ENCODE assay signal across 8 cellular contexts in the genomic region with DNA sequence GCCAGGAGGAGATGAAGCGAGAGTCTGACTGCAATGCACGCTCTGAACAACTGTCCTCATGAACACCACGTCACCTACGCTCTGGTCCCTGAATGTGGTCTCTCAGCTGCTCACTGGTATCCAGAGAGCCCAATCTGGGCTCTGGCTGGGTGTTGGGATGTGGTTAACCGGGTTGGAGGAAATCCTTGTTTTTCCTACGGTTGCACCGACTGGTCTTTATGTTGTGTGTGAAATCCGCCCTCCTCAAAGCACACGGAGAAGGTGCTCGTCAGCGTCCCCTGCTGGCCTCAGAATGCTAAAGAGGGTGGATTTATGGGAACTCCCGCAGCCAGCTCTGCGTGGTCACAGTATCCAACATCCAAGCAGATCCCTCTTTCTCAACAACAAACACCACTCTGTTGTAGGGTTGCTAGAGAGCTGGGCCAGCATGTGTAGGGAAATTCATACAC. TPM values are rescaled to one million over a fixed set of nuclear protein-coding genes. Genes with fewer than 3 reads are reported as not detected.
A peak's percentile ranks its signal among the peaks of the same experiment; 100 is the strongest.
DNase-seq lines count a peak whose midpoint lies in the region; ATAC-seq and TF ChIP-seq lines count a peak whose summit lies in the region.

No MANE protein-coding gene starts in this region.

- ATAC-seq in Panc1 (peak; percentile 63; the same call in 1 of the 2 replicates), HG03521 (IDR thresholded peaks at IDR 0.05; ENCODE audit: unreplicated experiment) (no peak), GM18498 (IDR thresholded peaks at IDR 0.05; ENCODE audit: unreplicated experiment) (no peak)

- no peaks in the 10 kb centered on the region for H3K36me3 ChIP-seq in Panc1 (ENCODE audit: control insufficient read depth, insufficient read depth, low read length)

- TF ChIP-seq CTCF in GM13977 (IDR thresholded peaks at IDR 0.05; ENCODE audit: extremely low read depth, insufficient read depth, missing control alignments) = peak; percentile 76
- TF ChIP-seq CTCF in Panc1 (IDR thresholded peaks at IDR 0.05) = peak; percentile 79
- peak; percentile 39 for TF ChIP-seq CTCF in astrocyte of the cerebellum (IDR thresholded peaks at IDR 0.05; ENCODE audit: low read depth, low read length, missing control alignments)

- no peaks in the 10 kb centered on the region for H3K4me1 ChIP-seq in Panc1 (ENCODE audit: control insufficient read depth, insufficient read depth, low read length)

- intact Hi-C loops in Panc1 (cut with micrococcal nuclease; ENCODE audit: unreplicated experiment) = loop anchor here (10.0 kb wide), 1 partner anchor 177 kb away; no protein-coding TSS in a partner anchor

- no peak overlapping the region for H3K4me3 ChIP-seq in Panc1 (ENCODE audit: low read depth in 2 of 2, low read length in 2 of 2)
- no peak overlapping the region for H3K4me3 ChIP-seq in astrocyte of the cerebellum (ENCODE audit: low read depth, low read length)

- POLR2A ChIA-PET in Panc1 (lab: Charles Lee) = interaction anchor here (0.6 kb wide), 1 partner anchor 695 kb away, joined by 9 read pairs; no protein-coding TSS in a partner anchor

- H3K9me3 ChIP-seq in Panc1 (ENCODE audit: control insufficient read depth, insufficient read depth, low read depth, low read length) = no peaks in the 10 kb centered on the region

- DNase-seq in ACHN = peak; percentile 38
- peak; percentile 27 for DNase-seq in GM13977 (ENCODE audit: low spot score)
- peak; percentile 30 for DNase-seq in Panc1 (ENCODE audit: low read depth, low spot score)
- no peak for DNase-seq in astrocyte of the cerebellum (ENCODE audit: low read depth)
- DNase-seq in myocyte (ENCODE audit: low read depth) = peak; percentile 4
- DNase-seq in NCI-H524 treated with DMSO at 0.1 percent for 48 hours (lab: John Stamatoyannopoulos, UW) = no peak

- in situ Hi-C loops in ACHN (cut with HindIII; ENCODE audit: low pct_ligation_motif_present, low pct_unique_long_range_greater_than_20kb, low sequenced_read_pairs) = no loop called here
- in situ Hi-C loops in GM13977 (cut with MboI; ENCODE audit: low pct_unique_long_range_greater_than_20kb, low sequenced_read_pairs, unreplicated experiment) = no loop called here
- in situ Hi-C loops in Panc1 (cut with HindIII; ENCODE audit: low pct_unique_long_range_greater_than_20kb, low sequenced_read_pairs) = no loop called here
- in situ Hi-C loops in astrocyte of the cerebellum (cut with HindIII; ENCODE audit: low sequenced_read_pairs) = no loop called here

- no TSS peak for BruUV-seq in Panc1 (replicated peaks; lab: Mats Ljungman, UMichigan)

- CTCF ChIA-PET in Panc1 (lab: Charles Lee) = no interaction called here

- 0 out of 2 replicates have a peak, but pooled peaks cover 4% of the 10 kb centered on the region for H3K27me3 ChIP-seq in Panc1 (ENCODE audit: control insufficient read depth, insufficient read depth, low read length)

- no peak overlapping the region for H3K27ac ChIP-seq in Panc1 (ENCODE audit: low read length)

RNA-seq across cellular contexts. Expression of a gene that starts 51.8 kb away (rescaled TPM):
- total RNA-seq in Panc1 (2021; ENCODE audit: unreplicated experiment) = 2.2 TPM
- polyA plus RNA-seq in Panc1 (2012; ENCODE audit: insufficient read length) = 1.0 TPM
- total RNA-seq in myocyte = 1.1 and 3.1 TPM in 2 replicates
- 0.58 TPM for polyA plus RNA-seq in myocyte (2012)

Comparison
In these comparisons a context has a peak if more than half of its experiments do, and no peak if none do; other contexts are left out.
1. DNase-seq: peak in ACHN (single experiment), GM13977 (single experiment), Panc1 (single experiment) and myocyte (single experiment); none in astrocyte of the cerebellum (single experiment) and NCI-H524 treated with DMSO at 0.1 percent for 48 hours (single experiment).
2. Peak in every context shown above with its lines, with median percentiles within 50 percentile points of each other: CTCF ChIP-seq.